ENCODE assay signal across 8 cellular contexts in genomic region chr11:66316849-66317251, GRCh38. TPM values are rescaled to one million over a fixed set of nuclear protein-coding genes. Genes with fewer than 3 reads are reported as not detected.
A peak's percentile ranks its signal among the peaks of the same experiment; 100 is the strongest.
DNase-seq lines count a peak whose midpoint lies in the region; ATAC-seq and TF ChIP-seq lines count a peak whose summit lies in the region.

Gene CD248, minus strand, starts transcription at chr11:66317044. Its CDS starts 17 bp downstream, at chr11:66317027.

- H3K27ac Mint-ChIP-seq in GM23338, result peak within 1 kb of the TSS; percentile 90
- H3K27ac Mint-ChIP-seq in activated naive CD4-positive, alpha-beta T cell treated with anti-CD3 and anti-CD28 coated beads, Interleukin-2, amount 50 U/mL, for 72 hours, result peak within 1 kb of the TSS; percentile 29 to 44

- H2AFZ ChIP-seq in GM23338, result peak within 1 kb of the TSS; percentile 76; the same call in 1 of the 2 replicates

- H3K9me3 Mint-ChIP-seq in GM23338, result peaks cover 21% of the 10 kb centered on the region
- peaks cover 0 to 10% of the 10 kb centered on the region in 2 donors for H3K9me3 Mint-ChIP-seq in activated naive CD4-positive, alpha-beta T cell treated with anti-CD3 and anti-CD28 coated beads, Interleukin-2, amount 50 U/mL, for 72 hours

- peak within 1 kb of the TSS; percentile 77 for H3K4me2 ChIP-seq in GM23338

- H3K36me3 Mint-ChIP-seq in GM23338 (ENCODE audit: low read depth), result peaks cover 22% of the 10 kb centered on the region
- H3K36me3 Mint-ChIP-seq in activated naive CD4-positive, alpha-beta T cell treated with anti-CD3 and anti-CD28 coated beads, Interleukin-2, amount 50 U/mL, for 72 hours, result peaks cover 0 to 19% of the 10 kb centered on the region in 2 donors

- peaks cover 30% of the 10 kb centered on the region for H3K27me3 Mint-ChIP-seq in GM23338 (ENCODE audit: insufficient read depth, low read depth, poor library complexity)

- intact Hi-C loops in right cardiac atrium (cut with DNase I), result loop anchor here in 2 of 4 donors (2.0 to 10.0 kb wide), 2 partner anchors 54 to 68 kb away; partner anchors contain the start of gene SLC29A2 (in 1 of the 2)

- no peaks in the 10 kb centered on the region for H4K20me1 ChIP-seq in GM23338 (replicated peaks; ENCODE audit: insufficient read depth)

- no peak for TF ChIP-seq CTCF in GM23338 (conservative IDR thresholded peaks at IDR 0.05; ENCODE audit: low read depth in 2 of 2)

- H3K79me2 ChIP-seq in GM23338 (replicated peaks; ENCODE audit: insufficient read depth), result no peaks in the 10 kb centered on the region

- peak within 1 kb of the TSS; percentile 42 for H3K4me3 Mint-ChIP-seq in GM23338

- H3K4me1 ChIP-seq in GM23338 (ENCODE audit: insufficient read depth) (peaks cover 23% of the 10 kb centered on the region), right cardiac atrium (ENCODE audit: control insufficient read depth, insufficient read depth, low read length) (peaks cover 5% of the 10 kb centered on the region)

- DNase-seq in GM23338 (ENCODE audit: low spot score), result peak; percentile 75
- DNase-seq in activated naive CD4-positive, alpha-beta T cell treated with anti-CD3 and anti-CD28 coated beads, Interleukin-2, amount 50 U/mL, for 72 hours (ENCODE audit: low spot score in 2 of 2), result no peak
- DNase-seq in right cardiac atrium, result peak; percentile 86 to 96 (median 96)
- DNase-seq in ACHN, result no peak
- no peak for DNase-seq in activated CD4-positive, alpha-beta T cell treated with anti-CD3 and anti-CD28 coated beads for 48 hours
- DNase-seq in stimulated activated CD4-positive, alpha-beta T cell treated with anti-CD3 and anti-CD28 coated beads, Interleukin-4, amount 100 ng/mL, for 24 hours, result no peak

- in situ Hi-C loops in ACHN (cut with HindIII; ENCODE audit: low pct_ligation_motif_present, low pct_unique_long_range_greater_than_20kb, low sequenced_read_pairs), result no loop called here

- no peaks in the 10 kb centered on the region for H3K36me3 ChIP-seq in GM23338 (ENCODE audit: insufficient read depth)

- H3K4me3 ChIP-seq in GM23338 (peak within 1 kb of the TSS; percentile 41; the same call in 1 of the 2 replicates), right cardiac atrium (ENCODE audit: low read length) (peak within 1 kb of the TSS; percentile 47), skin epidermis (peak within 1 kb of the TSS; percentile 31 to 49 (median 40))

- 6% methylated on average over 29 of the region's 29 CpGs for WGBS in right cardiac atrium

- H3K27ac ChIP-seq in GM23338 (ENCODE audit: low read depth) (peak within 1 kb of the TSS; percentile 87), right cardiac atrium (ENCODE audit: low read length) (peak within 1 kb of the TSS; percentile 82), skin epidermis (peak within 1 kb of the TSS in 20 of 21 experiments; percentile 43 to 87 (median 78))

- H3K27me3 ChIP-seq in GM23338 (ENCODE audit: insufficient read depth), result no peaks in the 10 kb centered on the region
- H3K27me3 ChIP-seq in right cardiac atrium (ENCODE audit: control insufficient read depth, insufficient read depth), result no peaks in the 10 kb centered on the region

- H3K4me1 Mint-ChIP-seq in GM23338, result peaks cover 32% of the 10 kb centered on the region

- ATAC-seq in GM23338 (peak; percentile 35), right cardiac atrium (peak; percentile 59 to 70), HG03159 (IDR thresholded peaks at IDR 0.05; ENCODE audit: unreplicated experiment) (no peak)
- ATAC-seq in activated naive CD4-positive, alpha-beta T cell treated with anti-CD3 and anti-CD28 coated beads, Interleukin-2, amount 50 U/mL, for 72 hours, result no peak

- no peaks in the 10 kb centered on the region for H3K9me3 ChIP-seq in right cardiac atrium (ENCODE audit: control insufficient read depth, low read length)

- H3F3A ChIP-seq in GM23338 (replicated peaks; ENCODE audit: low read depth), result peaks cover 9% of the 10 kb centered on the region; the same call in 1 of the 2 replicates

- no peaks in the 10 kb centered on the region for H3K9me2 ChIP-seq in GM23338 (ENCODE audit: insufficient read depth)

TF ChIP-seq in GM23338, 12 proteins besides CTCF, POLR2A, EP300 and RAD21:
- no peak for TF ChIP-seq ZNF462 (CRISPR knock-in tag; IDR thresholded peaks at IDR 0.05)
- TF ChIP-seq POLR2AphosphoS5 (IDR thresholded peaks at IDR 0.05; ENCODE audit: low read depth), result peak; percentile 57
- no peak for TF ChIP-seq EZH2phosphoT487 (IDR thresholded peaks at IDR 0.05; ENCODE audit: unreplicated experiment)
- no peak for TF ChIP-seq JUNB (IDR thresholded peaks at IDR 0.05; ENCODE audit: unreplicated experiment)

RNA-seq across cellular contexts. Expression of gene CD248, which starts in this region (rescaled TPM):
- total RNA-seq in GM23338 (2014; rRNA removed; shearing (Covaris generic)), result 2.0 and 3.8 TPM in 2 replicates
- 2.4 and 2.7 TPM in 2 replicates for polyA plus RNA-seq in GM23338 (2016; fragmentation: Nextera tagmentation; extraction: Ambion mirVana)
- under 1 TPM; 0.31 to 0.36 TPM for total RNA-seq in activated naive CD4-positive, alpha-beta T cell treated with anti-CD3 and anti-CD28 coated beads, Interleukin-2, amount 50 U/mL, for 72 hours
- total RNA-seq in right cardiac atrium, result 10 to 100 TPM; 10.5 to 22.9 (median 21.9) TPM
- 12.0 TPM for polyA plus RNA-seq in right cardiac atrium

Comparison
In these comparisons a context has a peak if more than half of its experiments do, and no peak if none do; other contexts are left out.
1. ATAC-seq: peak in GM23338 (single experiment) and right cardiac atrium (2 of 2); none in activated naive CD4-positive, alpha-beta T cell treated with anti-CD3 and anti-CD28 coated beads, Interleukin-2, amount 50 U/mL, for 72 hours (0 of 2) and HG03159 (single experiment).
2. DNase-seq: peak in GM23338 (single experiment) and right cardiac atrium (3 of 3); none in activated naive CD4-positive, alpha-beta T cell treated with anti-CD3 and anti-CD28 coated beads, Interleukin-2, amount 50 U/mL, for 72 hours (0 of 2), ACHN (single experiment), activated CD4-positive, alpha-beta T cell treated with anti-CD3 and anti-CD28 coated beads for 48 hours (single experiment) and stimulated activated CD4-positive, alpha-beta T cell treated with anti-CD3 and anti-CD28 coated beads, Interleukin-4, amount 100 ng/mL, for 24 hours (single experiment).
3. Peak in every context shown above with its lines, with median percentiles within 50 percentile points of each other: H3K27ac ChIP-seq and H3K4me3 ChIP-seq.